Comparison of ENCODE assay signal across 26 cellular contexts in genomic region chr16:72362476-72362875, GRCh38.
"Had no signal": no experiment of that assay in that cellular context is flagged by ENCODE, and none has a peak within 500 bp of the region (broad histone marks: within the 10 kb centered on the region; RNA-seq: fewer than 3 reads in every experiment).

No MANE protein-coding gene starts in this region.

- FAIRE-seq: astrocyte, bronchial epithelial cell, endometrium, frontal cortex had no signal

- H3K36me3 ChIP-seq: brain microvascular endothelial cell had no signal

- ATAC-seq: activated CD4-positive, alpha-beta T cell treated with anti-CD3 and anti-CD28 coated beads for 36 hours; activated naive CD4-positive, alpha-beta T cell treated with anti-CD3 and anti-CD28 coated beads, Interleukin-2, amount 50 U/mL, for 72 hours; activated T-cell treated with anti-CD3 and anti-CD28 coated beads, Interleukin-2, amount 50 U/mL, for 72 hours; esophagus mucosa had no signal

- H3K27me3 ChIP-seq: brain microvascular endothelial cell had no signal

- H3K27ac ChIP-seq: brain microvascular endothelial cell had no signal

- DNase-seq: activated CD4-positive, alpha-beta memory T cell treated with anti-CD3 and anti-CD28 coated beads, Interleukin-2, amount 10 ng/mL, durations not matched to agents 7 days and 5 days; activated CD4-positive, alpha-beta T cell treated with anti-CD3 and anti-CD28 coated beads for 36 hours; activated CD4-positive, alpha-beta T cell treated with anti-CD3 and anti-CD28 coated beads, Interleukin-2, amount 10 ng/mL, durations not matched to agents 24 days and 14 days; activated CD4-positive, alpha-beta T cell treated with anti-CD3 and anti-CD28 coated beads, Interleukin-2, amount 50 U/mL, for 4 hours; activated CD4-positive, CD25-positive, alpha-beta regulatory T cell; activated CD4-positive, CD25-positive, alpha-beta regulatory T cell treated with anti-CD3 and anti-CD28 coated beads, Interleukin-2, amount 50 U/mL, for 72 hours; activated CD8-positive, alpha-beta memory T cell treated with anti-CD3 and anti-CD28 coated beads, Interleukin-2, amount 50 U/mL, for 48 hours; activated gamma-delta T cell; activated naive CD4-positive, alpha-beta T cell; activated naive CD4-positive, alpha-beta T cell treated with anti-CD3 and anti-CD28 coated beads, Interleukin-2, amount 10 ng/mL, durations not matched to agents 7 days and 5 days; activated naive CD8-positive, alpha-beta T cell treated with anti-CD3 and anti-CD28 coated beads, Interleukin-2, amount 10 ng/mL, durations not matched to agents 7 days and 5 days; activated T-cell treated with anti-CD3 and anti-CD28 coated beads for 4 hours; activated T-cell treated with anti-CD3 and anti-CD28 coated beads, Interleukin-2, amount 50 U/mL, for 24 hours; activated T-cell treated with anti-CD3 and anti-CD28 coated beads, Interleukin-2, amount 50 U/mL, for 72 hours; brain microvascular endothelial cell; cortex of kidney; effector CD4-positive, alpha-beta T cell; foreskin fibroblast; head of caudate nucleus; T-helper 2 cell had no signal
